Comparison of ENCODE assay signal across 8 cellular contexts in the genomic region with DNA sequence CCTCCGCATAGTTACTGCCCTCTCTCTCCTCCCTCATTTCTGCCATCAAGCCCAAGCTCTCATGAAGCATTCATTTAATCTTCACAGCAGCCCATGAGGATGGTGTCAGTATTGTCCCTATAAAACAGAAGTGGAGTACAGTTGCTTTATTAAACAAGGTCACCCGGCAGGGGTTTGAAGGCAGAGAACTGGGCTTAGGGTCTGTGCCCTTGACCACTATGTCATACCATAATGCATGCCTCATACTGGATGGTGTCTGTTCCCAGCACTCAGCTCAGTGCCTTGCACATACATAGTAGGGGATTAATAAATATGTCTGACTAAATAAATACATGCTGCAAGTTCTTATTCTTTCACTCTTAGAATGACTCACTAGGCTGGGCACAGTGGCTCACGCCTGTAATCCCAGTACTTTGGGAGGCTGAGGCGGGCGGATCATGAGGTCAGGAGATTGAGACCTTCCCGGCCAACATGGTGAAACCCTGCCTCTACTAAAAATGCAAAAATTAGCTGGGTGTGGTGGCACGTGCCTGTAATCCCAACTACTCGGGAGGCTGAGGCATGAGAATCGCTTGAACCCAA. TPM values are rescaled to one million over a fixed set of nuclear protein-coding genes. Genes with fewer than 3 reads are reported as not detected.
DNase-seq lines count a peak whose midpoint lies in the region; ATAC-seq and TF ChIP-seq lines count a peak whose summit lies in the region.
"Not testable (repeated sequence)": the region's sequence is repeated elsewhere in the genome, so short reads cannot be mapped to it uniquely, and the experiment has no call there.

No MANE protein-coding gene starts in this region.

- H3K4me1 Mint-ChIP-seq in GM23338 (peaks cover 23% of the 10 kb centered on the region), natural killer cell (peaks cover 38 to 40% of the 10 kb centered on the region in 2 donors)

- not testable (repeated sequence) for H3K27me3 Mint-ChIP-seq in GM23338 (ENCODE audit: insufficient read depth, low read depth, poor library complexity); natural killer cell (ENCODE audit: low read depth in 2 of 2)

- peak overlapping the region; percentile 8 for H3K4me3 ChIP-seq in GM23338
- peak overlapping the region; percentile 55; the same call in 1 of the 2 replicates for H3K4me3 ChIP-seq in PC-3 (ENCODE audit: low read length)
- peak overlapping the region in 3 of 4 donors; percentile 26 to 49 (median 31) for H3K4me3 ChIP-seq in esophagus squamous epithelium
- peak overlapping the region; percentile 29 for H3K4me3 ChIP-seq in upper lobe of right lung

- TF ChIP-seq POLR2A in esophagus squamous epithelium (IDR thresholded peaks at IDR 0.05), result not testable (repeated sequence)

- H3K9me3 ChIP-seq in PC-3 (ENCODE audit: low read length); esophagus squamous epithelium; upper lobe of right lung: not testable (repeated sequence)

- H3K9ac ChIP-seq in PC-3 (ENCODE audit: low read length), result peak overlapping the region; percentile 42

- BruUV-seq in PC-3 (replicated peaks; lab: Mats Ljungman, UMichigan), result not testable (repeated sequence)

- H3F3A ChIP-seq in GM23338 (replicated peaks; ENCODE audit: low read depth); PC-3 (ENCODE audit: low read length, unreplicated experiment): not testable (repeated sequence)

- intact Hi-C loops in PC-3 (cut with micrococcal nuclease); esophagus squamous epithelium (cut with DNase I); upper lobe of right lung (cut with DNase I): not testable (repeated sequence)
- intact Hi-C loops in natural killer cell (cut with micrococcal nuclease), result loop anchor here (1.0 kb wide), 2 partner anchors 12 to 19 kb away; a partner anchor contains a TSS

- H3K4me1 ChIP-seq in GM23338 (ENCODE audit: insufficient read depth) (peaks cover 16% of the 10 kb centered on the region), PC-3 (ENCODE audit: insufficient read depth, low read length) (peaks cover 24% of the 10 kb centered on the region), esophagus squamous epithelium (peaks cover 0 to 40% (median 5%) of the 10 kb centered on the region in 3 donors)
- H3K4me1 ChIP-seq in upper lobe of right lung, result not testable (repeated sequence)

- H2AFZ ChIP-seq in GM23338, result not testable (repeated sequence)
- H2AFZ ChIP-seq in PC-3 (ENCODE audit: low read length), result peak overlapping the region; percentile 63

- H3K36me3 ChIP-seq in GM23338 (ENCODE audit: insufficient read depth); PC-3 (ENCODE audit: low read depth, low read length); esophagus squamous epithelium; upper lobe of right lung: not testable (repeated sequence)

- CTCF ChIA-PET in PC-3 (lab: Charles Lee), result interaction anchor here (0.7 kb wide), 1 partner anchor 10 kb away, joined by 11 read pairs; no protein-coding TSS in a partner anchor

- 15 to 38% methylated on average over 5 to 8 of the region's 9 CpGs for WGBS in esophagus squamous epithelium, 2 donors

- H3K4me3 Mint-ChIP-seq in GM23338 (peak overlapping the region; percentile 52), natural killer cell (peak overlapping the region; percentile 88)

- H3K4me2 ChIP-seq in GM23338 (peak overlapping the region; percentile 52), PC-3 (ENCODE audit: low read length) (peak overlapping the region; percentile 79)

- H3K9me2 ChIP-seq in GM23338 (ENCODE audit: insufficient read depth); PC-3 (replicated peaks; ENCODE audit: low read length): not testable (repeated sequence)

- H3K79me2 ChIP-seq in GM23338 (replicated peaks; ENCODE audit: insufficient read depth); PC-3 (ENCODE audit: low read length): not testable (repeated sequence)

- not testable (repeated sequence) for DNase-seq in GM23338 (ENCODE audit: low spot score); esophagus squamous epithelium (lab: John Stamatoyannopoulos, UW); natural killer cell; upper lobe of right lung
- DNase-seq in PC-3, result peak; percentile 57
- peak; percentile 40 for DNase-seq in activated naive CD4-positive, alpha-beta T cell treated with Interleukin-2 at 50 U/mL for 16 hours

- peak overlapping the region; percentile 92 for H3K27ac Mint-ChIP-seq in GM23338
- H3K27ac Mint-ChIP-seq in natural killer cell, result peak overlapping the region; percentile 83 to 96

- H3K27me3 ChIP-seq in GM23338 (ENCODE audit: insufficient read depth); PC-3 (ENCODE audit: low read length); esophagus squamous epithelium; upper lobe of right lung: not testable (repeated sequence)

- not testable (repeated sequence) for H3K36me3 Mint-ChIP-seq in GM23338 (ENCODE audit: low read depth); natural killer cell

- peak; percentile 39 for ATAC-seq in GM18519 (IDR thresholded peaks at IDR 0.05; ENCODE audit: low FRiP score, unreplicated experiment)
- ATAC-seq in GM23338, result not testable (repeated sequence)
- ATAC-seq in HG03354 (IDR thresholded peaks at IDR 0.05; ENCODE audit: poor library complexity, severe bottlenecking, unreplicated experiment), result peak; percentile 44
- peak; percentile 66 for ATAC-seq in PC-3
- peak; percentile 18 to 37 (median 22) for ATAC-seq in natural killer cell
- peak; percentile 64 for ATAC-seq in upper lobe of right lung

- TF ChIP-seq CTCF in GM23338 (conservative IDR thresholded peaks at IDR 0.05; ENCODE audit: low read depth in 2 of 2); PC-3 (conservative IDR thresholded peaks at IDR 0.05; ENCODE audit: low read depth, low read length); esophagus squamous epithelium (IDR thresholded peaks at IDR 0.05); natural killer cell (IDR thresholded peaks at IDR 0.05); upper lobe of right lung (IDR thresholded peaks at IDR 0.05): not testable (repeated sequence)

- H3K27ac ChIP-seq in GM23338 (ENCODE audit: low read depth) (peak overlapping the region; percentile 74), PC-3 (ENCODE audit: low read length) (peak overlapping the region; percentile 91), esophagus squamous epithelium (peak overlapping the region; percentile 71 to 88 (median 82)), upper lobe of right lung (peak overlapping the region; percentile 81)

- POLR2A ChIA-PET in PC-3 (lab: Charles Lee; ENCODE audit: unreplicated experiment), result interaction anchor here (0.5 to 0.9 kb wide), 2 partner anchors 19 to 81 kb away, joined by 3 to 7 read pairs; a partner anchor contains a TSS

- not testable (repeated sequence) for H4K20me1 ChIP-seq in GM23338 (replicated peaks; ENCODE audit: insufficient read depth); PC-3 (ENCODE audit: low read length)

- H3K9me3 Mint-ChIP-seq in GM23338, natural killer cell: not testable (repeated sequence)

RNA-seq across cellular contexts. Expression of a gene that starts 12.8 kb away (rescaled TPM):
- 18.8 and 21.4 TPM in 2 replicates for total RNA-seq in GM23338 (2014; rRNA removed; shearing (Covaris generic))
- 4.4 and 4.7 TPM in 2 replicates for polyA plus RNA-seq in GM23338 (2016; fragmentation: Nextera tagmentation; extraction: Ambion mirVana)
- total RNA-seq in PC-3 (2014; rRNA removed), result 12.3 and 13.0 TPM in 2 replicates
- total RNA-seq in esophagus squamous epithelium, result 10 to 100 TPM in 3 of 4 donors, 1 to 10 TPM in 1; 8.0 to 12.2 (median 10.3) TPM
- 10 to 100 TPM; 38.0 to 43.8 (median 39.1) TPM for total RNA-seq in natural killer cell
- total RNA-seq in upper lobe of right lung, result 33.3 TPM

RNA-seq across cellular contexts. Expression of a gene that starts 19.6 kb away (rescaled TPM):
- 191 and 208 TPM in 2 replicates for total RNA-seq in GM23338 (2014; rRNA removed; shearing (Covaris generic))
- polyA plus RNA-seq in GM23338 (2016; fragmentation: Nextera tagmentation; extraction: Ambion mirVana), result 238 and 257 TPM in 2 replicates
- total RNA-seq in PC-3 (2014; rRNA removed), result 120 and 140 TPM in 2 replicates
- total RNA-seq in esophagus squamous epithelium, result 100 to 1,000 TPM in 1 of 4 donors, 10 to 100 TPM in 3; 54.1 to 103 (median 72.8) TPM
- 10 to 100 TPM; 78.7 to 89.3 (median 81.8) TPM for total RNA-seq in natural killer cell
- total RNA-seq in upper lobe of right lung, result 168 TPM
